In genomic region chr5:75368391-75368790, GRCh38 we compare ENCODE assay signal across 24 cellular contexts. TPM values are rescaled to one million over a fixed set of nuclear protein-coding genes. Genes with fewer than 3 reads are reported as not detected.
A peak's percentile ranks its signal among the peaks of the same experiment; 100 is the strongest.
DNase-seq lines count a peak whose midpoint lies in the region; ATAC-seq, FAIRE-seq and TF ChIP-seq lines count a peak whose summit lies in the region.
"Had no signal": no experiment of that assay in that cellular context is flagged by ENCODE, and none has a peak within 500 bp of the region (broad histone marks: within the 10 kb centered on the region; RNA-seq: fewer than 3 reads in every experiment).

No MANE protein-coding gene starts in this region.

- H3K4me3 ChIP-seq in astrocyte (ENCODE audit: insufficient read depth, low read depth, low read length), result no peak overlapping the region
- no peak overlapping the region for H3K4me3 ChIP-seq in fibroblast of pulmonary artery (replicated peaks; ENCODE audit: low read depth, low read length)
- H3K4me3 ChIP-seq in smooth muscle cell, result no peak overlapping the region
- H3K4me3 ChIP-seq: adrenal gland, transverse colon had no signal

- peak; percentile 62 for FAIRE-seq in astrocyte (lab: Jason Lieb, UNC)
- no peak for FAIRE-seq in GM12892 (lab: Jason Lieb, UNC)
- FAIRE-seq: small intestine had no signal

- H3F3A ChIP-seq in smooth muscle cell (ENCODE audit: low read depth), result peaks cover 28% of the 10 kb centered on the region

- H4K20me1 ChIP-seq in astrocyte (ENCODE audit: insufficient read depth, low read length), result peaks cover 7% of the 10 kb centered on the region
- no peaks in the 10 kb centered on the region for H4K20me1 ChIP-seq in smooth muscle cell (ENCODE audit: low read depth)

- H3K4me3 Mint-ChIP-seq in HFFc6 (0 out of 2 replicates have a peak overlapping the region, but pooled peaks have one; percentile 22), astrocyte (ENCODE audit: unreplicated experiment) (no peak overlapping the region)
- H3K4me3 Mint-ChIP-seq: nephron progenitor cell; stimulated activated naive CD8-positive, alpha-beta T cell treated with anti-CD3 and anti-CD28 coated beads, Interleukin-15, amount 100 ng/mL, for 72 hours; T-cell had no signal

- no peak for TF ChIP-seq POLR2A in GM12892 (IDR thresholded peaks at IDR 0.05; ENCODE audit: low read depth, low read length)

- ATAC-seq in GM18858 (IDR thresholded peaks at IDR 0.05; ENCODE audit: unreplicated experiment), result no peak
- ATAC-seq: esophagus mucosa; left colon; stimulated activated naive CD8-positive, alpha-beta T cell treated with anti-CD3 and anti-CD28 coated beads, Interleukin-15, amount 100 ng/mL, for 72 hours; T-cell had no signal

- H3K27me3 ChIP-seq in astrocyte (ENCODE audit: insufficient read depth, low read length) (no peaks in the 10 kb centered on the region), smooth muscle cell (ENCODE audit: low read depth) (no peaks in the 10 kb centered on the region)
- H3K27me3 ChIP-seq: adrenal gland, transverse colon had no signal

- no peak overlapping the region for H3K27ac ChIP-seq in astrocyte (ENCODE audit: low read depth, low read length)
- peak overlapping the region; percentile 14 for H3K27ac ChIP-seq in smooth muscle cell (ENCODE audit: low read depth)
- H3K27ac ChIP-seq: adrenal gland, transverse colon had no signal

- TF ChIP-seq CTCF in HFFc6 (IDR thresholded peaks at IDR 0.05), result no peak
- no peak for TF ChIP-seq CTCF in astrocyte (IDR thresholded peaks at IDR 0.05; ENCODE audit: insufficient read depth, low read depth, low read length)
- TF ChIP-seq CTCF in fibroblast of pulmonary artery (IDR thresholded peaks at IDR 0.05; ENCODE audit: low read length, missing control alignments), result no peak
- TF ChIP-seq CTCF in smooth muscle cell (IDR thresholded peaks at IDR 0.05; ENCODE audit: borderline replicate concordance, insufficient read depth, poor library complexity, severe bottlenecking), result no peak

- H3K4me1 Mint-ChIP-seq in HFFc6 (ENCODE audit: low read depth) (peaks cover 30% of the 10 kb centered on the region), astrocyte (ENCODE audit: low read depth, unreplicated experiment) (peaks cover 14% of the 10 kb centered on the region)

- H3K36me3 ChIP-seq in astrocyte (ENCODE audit: insufficient read depth, low read length) (peaks cover 3% of the 10 kb centered on the region), smooth muscle cell (ENCODE audit: low read depth) (no peaks in the 10 kb centered on the region)

- WGBS in smooth muscle cell (ENCODE audit: low lambda C conversion rate), result 53% methylated on average over 4 of the region's 4 CpGs

- H3K9me3 ChIP-seq in astrocyte (ENCODE audit: insufficient read depth, low read depth, low read length), result no peaks in the 10 kb centered on the region
- no peaks in the 10 kb centered on the region for H3K9me3 ChIP-seq in smooth muscle cell (replicated peaks; ENCODE audit: low read depth)
- H3K9me3 ChIP-seq: adrenal gland, transverse colon had no signal

- H3K9me3 Mint-ChIP-seq in HFFc6 (no peaks in the 10 kb centered on the region), astrocyte (ENCODE audit: unreplicated experiment) (no peaks in the 10 kb centered on the region)
- H3K9me3 Mint-ChIP-seq: nephron progenitor cell; stimulated activated naive CD8-positive, alpha-beta T cell treated with anti-CD3 and anti-CD28 coated beads, Interleukin-15, amount 100 ng/mL, for 72 hours; T-cell had no signal

- H3K4me2 ChIP-seq in astrocyte (ENCODE audit: low read length) (peak overlapping the region; percentile 26), smooth muscle cell (peak overlapping the region; percentile 12)

- peak overlapping the region; percentile 84 for H3K27ac Mint-ChIP-seq in HFFc6
- no peak overlapping the region for H3K27ac Mint-ChIP-seq in astrocyte (ENCODE audit: unreplicated experiment)
- H3K27ac Mint-ChIP-seq: nephron progenitor cell; stimulated activated naive CD8-positive, alpha-beta T cell treated with anti-CD3 and anti-CD28 coated beads, Interleukin-15, amount 100 ng/mL, for 72 hours; T-cell had no signal

- H3K79me2 ChIP-seq in astrocyte (ENCODE audit: insufficient read depth, low read length), result no peaks in the 10 kb centered on the region
- H3K79me2 ChIP-seq in smooth muscle cell (ENCODE audit: low read depth), result no peaks in the 10 kb centered on the region

- no peak overlapping the region for H2AFZ ChIP-seq in astrocyte (ENCODE audit: low read depth, low read length)
- no peak overlapping the region for H2AFZ ChIP-seq in smooth muscle cell (ENCODE audit: low read depth)

- H3K4me1 ChIP-seq in astrocyte (ENCODE audit: insufficient read depth, low read length) (peaks cover 6% of the 10 kb centered on the region), smooth muscle cell (ENCODE audit: low read depth) (no peaks in the 10 kb centered on the region)

- H3K27me3 Mint-ChIP-seq in HFFc6 (ENCODE audit: insufficient read depth) (no peaks in the 10 kb centered on the region; the same call in none of the 2 replicates), astrocyte (ENCODE audit: low read depth, unreplicated experiment) (no peaks in the 10 kb centered on the region)
- H3K27me3 Mint-ChIP-seq: stimulated activated naive CD8-positive, alpha-beta T cell treated with anti-CD3 and anti-CD28 coated beads, Interleukin-15, amount 100 ng/mL, for 72 hours; T-cell had no signal

- DNase-seq in HFFc6 (peak; percentile 36), astrocyte (ENCODE audit: low read depth) (peak; percentile 24), fibroblast of pulmonary artery (ENCODE audit: low read depth) (peak; percentile 61), smooth muscle cell (lab: John Stamatoyannopoulos, UW; ENCODE audit: unreplicated experiment) (no peak), NCI-H1930 (lab: John Stamatoyannopoulos, UW) (no peak), GM12892 (ENCODE audit: insufficient read length) (no peak)
- DNase-seq: activated CD4-positive, alpha-beta T cell treated with anti-CD3 and anti-CD28 coated beads, Interleukin-2, amount 50 U/mL, for 4 hours; activated effector memory CD4-positive, alpha-beta T cell treated with anti-CD3 and anti-CD28 coated beads, Interleukin-2, amount 50 U/mL, for 16 hours; adrenal gland; AML-193; caudate nucleus; glutamatergic neuron; left colon; NCI-H2227 treated with DMSO at 0.1 percent for 48 hours; NCI-H774; nephron progenitor cell; SHP77; small intestine; stimulated activated CD4-positive, alpha-beta T cell treated with anti-CD3 and anti-CD28 coated beads, Interleukin-4, amount 100 ng/mL, for 24 hours; stimulated activated naive CD8-positive, alpha-beta T cell treated with anti-CD3 and anti-CD28 coated beads, Interleukin-15, amount 100 ng/mL, for 72 hours; T-cell; transverse colon had no signal

- H3K36me3 Mint-ChIP-seq in HFFc6 (ENCODE audit: low read depth) (peaks cover 3% of the 10 kb centered on the region; the same call in 1 of the 2 replicates), astrocyte (ENCODE audit: low read depth, unreplicated experiment) (peaks cover 2% of the 10 kb centered on the region)

- no peak overlapping the region for H3K9ac ChIP-seq in astrocyte (ENCODE audit: low read length)
- H3K9ac ChIP-seq in smooth muscle cell (ENCODE audit: low read depth), result no peak overlapping the region

RNA-seq across cellular contexts. Expression of gene HMGCR, which starts 31.4 kb away (rescaled TPM):
- 10 to 100 TPM; 22.6 to 26.4 (median 24.4) TPM for total RNA-seq in HFFc6 (2021; fragmentation: NEBNext Ultra II Directional; extraction: Animal tissue kit (Norgen Biotek cat#: 25700))
- 87.3 and 114 TPM in 2 replicates for total RNA-seq in astrocyte
- total RNA-seq in smooth muscle cell, result 160 and 185 TPM in 2 replicates
- 43.6 and 72.3 TPM in 2 replicates for polyA plus RNA-seq in smooth muscle cell
- 54.6 TPM for polyA plus RNA-seq in GM12892 (2012; ENCODE audit: missing spikeins)

Comparison
In these comparisons a context has a peak if more than half of its experiments do, and no peak if none do; other contexts are left out.
1. DNase-seq: peak in HFFc6 (single experiment), astrocyte (single experiment) and fibroblast of pulmonary artery (single experiment); none in smooth muscle cell (single experiment), NCI-H1930 (0 of 2) and GM12892 (single experiment).